8 cellular contexts compared by ENCODE assay signal in the genomic region with DNA sequence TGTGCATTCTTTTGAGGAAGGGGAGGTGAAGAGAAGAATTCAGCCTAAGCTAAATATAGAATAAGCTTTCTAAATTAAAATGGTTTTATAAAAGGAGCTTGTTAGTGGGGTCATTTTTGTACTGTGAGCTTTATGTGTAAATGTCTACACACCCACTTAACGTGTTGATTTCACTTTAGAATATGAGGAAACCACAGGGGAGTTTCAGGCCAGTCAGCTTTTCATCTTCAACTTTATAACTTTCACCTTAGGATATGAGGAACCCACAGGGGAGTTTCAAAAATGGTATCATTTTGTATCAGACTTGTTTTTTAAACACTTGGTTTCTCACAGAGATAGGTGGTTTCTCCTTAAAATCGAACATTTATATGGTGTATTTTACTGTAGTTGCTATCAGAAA.
DNase-seq lines count a peak whose midpoint lies in the region; TF ChIP-seq lines count a peak whose summit lies in the region.
"Not testable (repeated sequence)": the region's sequence is repeated elsewhere in the genome, so short reads cannot be mapped to it uniquely, and the experiment has no call there.

No MANE protein-coding gene starts in this region.

- not testable (repeated sequence) for TF ChIP-seq POLR2A in stomach (IDR thresholded peaks at IDR 0.05)

- not testable (repeated sequence) for H3K4me1 ChIP-seq in colonic mucosa; osteoblast (ENCODE audit: insufficient read depth, low read length); stomach

- H3K4me1 Mint-ChIP-seq in HFFc6 (ENCODE audit: low read depth); T-helper 2 cell treated with Interferon-gamma antibody and Interleukin-4, amounts not matched to agents 5 μg/mL and 100 μg/mL, for 36 hours (ENCODE audit: low read depth): not testable (repeated sequence)
- H3K4me1 Mint-ChIP-seq in activated naive CD8-positive, alpha-beta T cell (ENCODE audit: low read depth), result peaks cover 18% of the 10 kb centered on the region
- H3K4me1 Mint-ChIP-seq in immature natural killer cell, result peaks cover 15 to 24% of the 10 kb centered on the region in 2 donors

- not testable (repeated sequence) for H3K9me3 Mint-ChIP-seq in HFFc6; T-helper 2 cell treated with Interferon-gamma antibody and Interleukin-4, amounts not matched to agents 5 μg/mL and 100 μg/mL, for 36 hours; activated naive CD8-positive, alpha-beta T cell (ENCODE audit: low read depth); immature natural killer cell

- not testable (repeated sequence) for DNase-seq in AG10803 (ENCODE audit: low read depth); HFFc6; colonic mucosa; osteoblast (ENCODE audit: insufficient read length, low spot score, missing footprints); stomach
- DNase-seq in T-helper 2 cell treated with Interferon-gamma antibody and Interleukin-4, amounts not matched to agents 5 μg/mL and 100 μg/mL, for 36 hours (ENCODE audit: low spot score), result peak; percentile 40
- peak; percentile 53 to 63 (median 57) for DNase-seq in immature natural killer cell

- TF ChIP-seq EP300 in stomach (IDR thresholded peaks at IDR 0.05), result not testable (repeated sequence)

- not testable (repeated sequence) for H4K20me1 ChIP-seq in osteoblast (ENCODE audit: insufficient read depth, low read length)

- not testable (repeated sequence) for H3K27me3 ChIP-seq in colonic mucosa; osteoblast (ENCODE audit: insufficient read depth, low read length); stomach

- intact Hi-C loops in colonic mucosa (cut with DNase I); stomach (cut with DNase I; ENCODE audit: low total_unique reads): not testable (repeated sequence)

- H3K4me3 ChIP-seq in AG10803 (ENCODE audit: low read length), result peak overlapping the region; percentile 63
- not testable (repeated sequence) for H3K4me3 ChIP-seq in colonic mucosa
- peak overlapping the region; percentile 70 for H3K4me3 ChIP-seq in osteoblast (ENCODE audit: insufficient read depth, low read length)
- peak overlapping the region; percentile 60 to 67 (median 62) for H3K4me3 ChIP-seq in stomach

- TF ChIP-seq CTCF in AG10803 (conservative IDR thresholded peaks at IDR 0.05; ENCODE audit: low read length); HFFc6 (IDR thresholded peaks at IDR 0.05); colonic mucosa (IDR thresholded peaks at IDR 0.05); osteoblast (IDR thresholded peaks at IDR 0.05; ENCODE audit: extremely low read depth, low read depth, low read length); stomach (IDR thresholded peaks at IDR 0.05): not testable (repeated sequence)

- H3K36me3 ChIP-seq in colonic mucosa; osteoblast (ENCODE audit: insufficient read depth, low read length); stomach: not testable (repeated sequence)

- H3K79me2 ChIP-seq in osteoblast (ENCODE audit: insufficient read depth, low read length), result not testable (repeated sequence)

- 0 to 36% (median 17%) methylated on average over 1 to 2 of the region's 2 CpGs for WGBS in stomach, 5 donors

- not testable (repeated sequence) for H3K9ac ChIP-seq in colonic mucosa (ENCODE audit: low read depth in 2 of 2, low read length in 2 of 2)

- H3K27me3 Mint-ChIP-seq in HFFc6 (ENCODE audit: insufficient read depth); activated naive CD8-positive, alpha-beta T cell; immature natural killer cell (ENCODE audit: low read depth in 3 of 3): not testable (repeated sequence)
- peaks cover 24% of the 10 kb centered on the region for H3K27me3 Mint-ChIP-seq in T-helper 2 cell treated with Interferon-gamma antibody and Interleukin-4, amounts not matched to agents 5 μg/mL and 100 μg/mL, for 36 hours (ENCODE audit: low read depth)

- peak overlapping the region; percentile 84 for H3K4me2 ChIP-seq in osteoblast (ENCODE audit: insufficient read depth, low read length)

- H3K27ac ChIP-seq in colonic mucosa (peak overlapping the region; percentile 17), osteoblast (ENCODE audit: low read depth, low read length) (peak overlapping the region; percentile 68), stomach (peak overlapping the region in 4 of 5 donors; percentile 74 to 94 (median 91))

- not testable (repeated sequence) for H3K9me3 ChIP-seq in colonic mucosa; osteoblast (ENCODE audit: low read depth, low read length); stomach

- H3K4me3 Mint-ChIP-seq in HFFc6 (peak overlapping the region; percentile 93), immature natural killer cell (peak overlapping the region; percentile 85 to 96 (median 90))
- H3K4me3 Mint-ChIP-seq in T-helper 2 cell treated with Interferon-gamma antibody and Interleukin-4, amounts not matched to agents 5 μg/mL and 100 μg/mL, for 36 hours, result peak overlapping the region; percentile 74
- H3K4me3 Mint-ChIP-seq in activated naive CD8-positive, alpha-beta T cell, result peak overlapping the region; percentile 88

- not testable (repeated sequence) for H3K36me3 Mint-ChIP-seq in HFFc6 (ENCODE audit: low read depth); T-helper 2 cell treated with Interferon-gamma antibody and Interleukin-4, amounts not matched to agents 5 μg/mL and 100 μg/mL, for 36 hours (ENCODE audit: low read depth); activated naive CD8-positive, alpha-beta T cell; immature natural killer cell

- H2AFZ ChIP-seq in osteoblast (ENCODE audit: low read length), result peak overlapping the region; percentile 80

- peak overlapping the region; percentile 90 for H3K27ac Mint-ChIP-seq in HFFc6
- peak overlapping the region; percentile 84 for H3K27ac Mint-ChIP-seq in T-helper 2 cell treated with Interferon-gamma antibody and Interleukin-4, amounts not matched to agents 5 μg/mL and 100 μg/mL, for 36 hours
- H3K27ac Mint-ChIP-seq in activated naive CD8-positive, alpha-beta T cell, result peak overlapping the region; percentile 90
- peak overlapping the region; percentile 82 to 97 (median 95) for H3K27ac Mint-ChIP-seq in immature natural killer cell

Comparison
In these comparisons a context has a peak if more than half of its experiments do, and no peak if none do; other contexts are left out.
1. H3K27ac ChIP-seq: peak in every context shown above with its lines; median percentile 91 in stomach; 68 in osteoblast; 17 in colonic mucosa.